15 cellular contexts compared by ENCODE assay signal in the genomic region with DNA sequence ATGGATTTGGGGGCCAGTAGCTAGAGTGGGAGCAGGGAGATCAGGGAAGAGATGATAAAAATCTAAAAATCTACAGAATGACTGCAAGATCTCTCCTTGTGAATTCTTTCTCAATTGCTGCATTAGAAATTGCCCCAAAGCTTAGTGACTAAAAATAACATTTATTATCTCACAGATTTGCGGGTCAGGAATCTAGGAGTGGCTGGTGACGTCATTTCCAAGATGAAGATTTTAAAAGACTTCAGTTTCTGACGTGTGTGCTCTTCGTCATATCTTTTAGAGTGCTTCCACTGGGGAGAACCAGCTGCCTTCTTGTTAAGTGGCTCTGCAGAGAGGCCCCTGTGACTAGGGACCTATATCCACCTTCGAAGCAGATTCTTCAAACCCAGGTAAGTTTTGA.
"Had no signal": no experiment of that assay in that cellular context is flagged by ENCODE, and none has a peak within 500 bp of the region (broad histone marks: within the 10 kb centered on the region; RNA-seq: fewer than 3 reads in every experiment).

No MANE protein-coding gene starts in this region.

- H3K27ac ChIP-seq: esophagus muscularis mucosa, gastrocnemius medialis, heart right ventricle, left ventricle myocardium inferior, psoas muscle, testis had no signal

- H3K4me3 ChIP-seq: esophagus muscularis mucosa, gastrocnemius medialis, heart right ventricle, left ventricle myocardium inferior, psoas muscle, testis had no signal

- H3K4me1 ChIP-seq: esophagus muscularis mucosa, gastrocnemius medialis, heart right ventricle, left ventricle myocardium inferior, psoas muscle, testis had no signal

- H3K9me3 ChIP-seq: esophagus muscularis mucosa, gastrocnemius medialis, heart right ventricle, left ventricle myocardium inferior, psoas muscle, testis had no signal

- DNase-seq: activated CD4-positive, alpha-beta T cell treated with anti-CD3 and anti-CD28 coated beads, Interleukin-2, amount 50 U/mL, for 1 hour; activated CD4-positive, CD25-positive, alpha-beta regulatory T cell; activated T-cell treated with anti-CD3 and anti-CD28 coated beads, Interleukin-2, amount 50 U/mL, for 1 hour; amygdala; gastrocnemius medialis; heart right ventricle; left ventricle myocardium inferior; occipital lobe; psoas muscle; stimulated activated CD4-positive, alpha-beta T cell treated with anti-CD3 and anti-CD28 coated beads, Interleukin-4, amount 100 ng/mL, for 1 hour; stimulated activated CD8-positive, alpha-beta memory T cell treated with anti-CD3 and anti-CD28 coated beads, Interleukin-4, amount 100 ng/mL, for 48 hours; stimulated activated naive CD8-positive, alpha-beta T cell treated with anti-CD3 and anti-CD28 coated beads, Interleukin-15, Interleukin-2, amounts not matched to agents 100 U/mL and 50 U/mL, for 24 hours; testis had no signal

- H3K27me3 ChIP-seq: esophagus muscularis mucosa, gastrocnemius medialis, testis had no signal

- ATAC-seq: gastrocnemius medialis; heart right ventricle; natural killer cell treated with Interleukin-12 subunit alpha and Interleukin-12 subunit beta and Interleukin-15 and Interleukin-18, amount 100 ng/mL, for 72 hours; psoas muscle; stimulated activated naive CD8-positive, alpha-beta T cell treated with anti-CD3 and anti-CD28 coated beads, Interleukin-15, Interleukin-2, amounts not matched to agents 100 U/mL and 50 U/mL, for 24 hours had no signal

- H3K36me3 ChIP-seq: esophagus muscularis mucosa, gastrocnemius medialis, heart right ventricle, left ventricle myocardium inferior had no signal
